19 cellular contexts compared by ENCODE assay signal in genomic region chr2:240403358-240404104, GRCh38. TPM values are rescaled to one million over a fixed set of nuclear protein-coding genes. Genes with fewer than 3 reads are reported as not detected.
A peak's percentile ranks its signal among the peaks of the same experiment; 100 is the strongest.
DNase-seq lines count a peak whose midpoint lies in the region; ATAC-seq and TF ChIP-seq lines count a peak whose summit lies in the region.
"Had no signal": no experiment of that assay in that cellular context is flagged by ENCODE, and none has a peak within 500 bp of the region (broad histone marks: within the 10 kb centered on the region; RNA-seq: fewer than 3 reads in every experiment).

No MANE protein-coding gene starts in this region.

- peak; percentile 47 for DNase-seq in stimulated activated CD4-positive, alpha-beta T cell treated with anti-CD3 and anti-CD28 coated beads, Interleukin-15, amount 100 ng/mL, for 24 hours
- no peak for DNase-seq in stimulated activated CD4-positive, alpha-beta T cell treated with anti-CD3 and anti-CD28 coated beads, Interleukin-12 subunit alpha, Interleukin-12 subunit beta, amount 100 ng/mL, for 4 hours
- peak; percentile 6 for DNase-seq in activated B cell treated with CpG ODN at 0.5 μM for 24 hours
- peak; percentile 19 to 56 for DNase-seq in left lung
- peak; percentile 47 for DNase-seq in upper lobe of right lung
- no peak for DNase-seq in NCI-H128 (lab: John Stamatoyannopoulos, UW; ENCODE audit: unreplicated experiment)
- DNase-seq: AML-193; amniotic stem cell; effector CD4-positive, alpha-beta T cell; mammary epithelial cell; NCI-H526; SHP77; stimulated activated CD4-positive, alpha-beta T cell treated with anti-CD3 and anti-CD28 coated beads, Interleukin-4, amount 100 ng/mL, for 1 hour had no signal

- no peaks in the 10 kb centered on the region for H3K9me3 Mint-ChIP-seq in activated B cell treated with CpG ODN at 0.5 μM for 24 hours

- no peaks in the 10 kb centered on the region for H3K36me3 Mint-ChIP-seq in activated B cell treated with CpG ODN at 0.5 μM for 24 hours (ENCODE audit: low read depth)

- H3K9me3 ChIP-seq in left lung (no peaks in the 10 kb centered on the region), upper lobe of right lung (no peaks in the 10 kb centered on the region)
- H3K9me3 ChIP-seq: esophagus muscularis mucosa, suprapubic skin had no signal

- H3K4me3 ChIP-seq in left lung (no peak overlapping the region), upper lobe of right lung (no peak overlapping the region)
- H3K4me3 ChIP-seq: esophagus muscularis mucosa, K562, suprapubic skin had no signal

- H3K36me3 ChIP-seq in left lung (no peaks in the 10 kb centered on the region), upper lobe of right lung (no peaks in the 10 kb centered on the region)
- H3K36me3 ChIP-seq: esophagus muscularis mucosa, suprapubic skin, WERI-Rb-1 had no signal

- H3K27ac ChIP-seq in left lung, result no peak overlapping the region
- no peak overlapping the region for H3K27ac ChIP-seq in upper lobe of right lung
- H3K27ac ChIP-seq: esophagus muscularis mucosa, suprapubic skin, WERI-Rb-1 had no signal

- H3K27ac Mint-ChIP-seq in activated B cell treated with CpG ODN at 0.5 μM for 24 hours, result no peak overlapping the region

- H3K27me3 ChIP-seq in left lung (peaks cover 0 to 16% of the 10 kb centered on the region in 2 donors), upper lobe of right lung (peaks cover 8% of the 10 kb centered on the region)

- intact Hi-C loops in activated B cell treated with CpG ODN at 0.5 μM for 24 hours (cut with micrococcal nuclease), result no loop called here
- intact Hi-C loops in left lung (cut with DNase I), result no loop called here
- intact Hi-C loops in upper lobe of right lung (cut with DNase I), result no loop called here

- H3K4me3 Mint-ChIP-seq in activated B cell treated with CpG ODN at 0.5 μM for 24 hours, result no peak overlapping the region

- no peak for ATAC-seq in activated B cell treated with CpG ODN at 0.5 μM for 24 hours (ENCODE audit: low read depth)
- no peak for ATAC-seq in left lung
- no peak for ATAC-seq in upper lobe of right lung
- no peak for ATAC-seq in HG03460 (IDR thresholded peaks at IDR 0.05; ENCODE audit: unreplicated experiment)
- no peak for ATAC-seq in GM18907 (IDR thresholded peaks at IDR 0.05; ENCODE audit: unreplicated experiment)
- ATAC-seq: K562 had no signal

- no peak for TF ChIP-seq CTCF in activated B cell treated with CpG ODN at 0.5 μM for 24 hours (IDR thresholded peaks at IDR 0.05)
- TF ChIP-seq CTCF in left lung (IDR thresholded peaks at IDR 0.05), result no peak
- no peak for TF ChIP-seq CTCF in upper lobe of right lung (IDR thresholded peaks at IDR 0.05)

- no peaks in the 10 kb centered on the region for H3K4me1 ChIP-seq in left lung
- no peaks in the 10 kb centered on the region for H3K4me1 ChIP-seq in upper lobe of right lung
- H3K4me1 ChIP-seq: esophagus muscularis mucosa had no signal

- POLR2A ChIA-PET in activated B cell treated with CpG ODN at 0.5 μM for 24 hours (lab: Charles Lee), result no interaction called here

- peaks cover 5% of the 10 kb centered on the region for H3K27me3 Mint-ChIP-seq in activated B cell treated with CpG ODN at 0.5 μM for 24 hours

- CTCF ChIA-PET in activated B cell treated with CpG ODN at 0.5 μM for 24 hours (lab: Charles Lee), result no interaction called here

- no peaks in the 10 kb centered on the region for H3K4me1 Mint-ChIP-seq in activated B cell treated with CpG ODN at 0.5 μM for 24 hours

RNA-seq across cellular contexts. Expression of gene GPC1, which starts 31.9 kb away (rescaled TPM):
- total RNA-seq in activated B cell treated with CpG ODN at 0.5 μM for 24 hours (1.1 and 1.9 TPM in 2 replicates), left lung (10 to 100 TPM; 60.4 to 63.4 TPM), upper lobe of right lung (24.8 TPM)

Comparison
In these comparisons a context has a peak if more than half of its experiments do, and no peak if none do; other contexts are left out.
1. DNase-seq: peak in stimulated activated CD4-positive, alpha-beta T cell treated with anti-CD3 and anti-CD28 coated beads, Interleukin-15, amount 100 ng/mL, for 24 hours (single experiment), activated B cell treated with CpG ODN at 0.5 μM for 24 hours (single experiment), left lung (2 of 2) and upper lobe of right lung (single experiment); none in stimulated activated CD4-positive, alpha-beta T cell treated with anti-CD3 and anti-CD28 coated beads, Interleukin-12 subunit alpha, Interleukin-12 subunit beta, amount 100 ng/mL, for 4 hours (single experiment) and NCI-H128 (single experiment).